In the genomic region with DNA sequence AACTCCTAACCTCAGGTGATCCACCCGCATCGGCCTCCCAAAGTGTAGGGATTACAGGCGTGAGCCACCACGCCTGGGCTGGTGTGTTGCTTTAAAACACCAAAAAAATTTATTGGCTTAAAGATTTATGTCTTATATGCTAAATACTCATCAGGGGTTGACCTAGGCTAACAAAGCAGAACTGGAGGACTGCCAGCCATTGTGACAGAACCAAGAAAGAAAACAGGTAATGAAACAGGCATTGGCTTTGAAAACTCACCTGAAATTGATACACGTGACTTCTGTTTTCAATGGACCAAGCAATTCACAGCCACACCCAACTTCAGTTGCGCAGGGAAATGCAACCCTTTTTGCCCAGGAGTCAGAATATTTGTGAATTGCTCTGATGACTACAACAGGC, we compare ENCODE assay signal across 13 cellular contexts. TPM values are rescaled to one million over a fixed set of nuclear protein-coding genes. Genes with fewer than 3 reads are reported as not detected.
A peak's percentile ranks its signal among the peaks of the same experiment; 100 is the strongest.
DNase-seq lines count a peak whose midpoint lies in the region; ATAC-seq, FAIRE-seq and TF ChIP-seq lines count a peak whose summit lies in the region.
"Had no signal": no experiment of that assay in that cellular context is flagged by ENCODE, and none has a peak within 500 bp of the region (broad histone marks: within the 10 kb centered on the region; RNA-seq: fewer than 3 reads in every experiment).

No MANE protein-coding gene starts in this region.

- no peak for TF ChIP-seq CTCF in BE2C (IDR thresholded peaks at IDR 0.05; ENCODE audit: low read depth, low read length)

- 66 to 79% (median 73%) methylated on average over 6 of the region's 6 CpGs for WGBS in small intestine, 3 donors

- DNase-seq in NCI-H345 (lab: John Stamatoyannopoulos, UW) (peak; percentile 17), NCI-H345 treated with DMSO at 0.1 percent for 48 hours (lab: John Stamatoyannopoulos, UW; ENCODE audit: unreplicated experiment) (no peak), epithelial cell of prostate (ENCODE audit: low read depth, low spot score) (peak; percentile 49), small intestine (peak; percentile 12), HuH-7 (ENCODE audit: low spot score) (no peak), BE2C (no peak)
- DNase-seq: immature natural killer cell, NCI-H1048, NCI-H2227 treated with DMSO at 0.1 percent for 48 hours had no signal

- TF ChIP-seq EP300 in Ishikawa (IDR thresholded peaks at IDR 0.05; ENCODE audit: borderline replicate concordance), result peak; percentile 20; the same call in 1 of the 2 replicates

- ATAC-seq in GM18861 (IDR thresholded peaks at IDR 0.05; ENCODE audit: unreplicated experiment), result no peak
- ATAC-seq: stimulated activated effector memory CD8-positive, alpha-beta T cell treated with anti-CD3 and anti-CD28 coated beads, Interleukin-12 subunit alpha, Interleukin-12 subunit beta, amount 100 ng/mL, for 72 hours had no signal

- no peaks in the 10 kb centered on the region for H3K27me3 ChIP-seq in small intestine (ENCODE audit: control insufficient read depth in 2 of 2, insufficient read depth in 2 of 2, low read length in 2 of 2)
- no peaks in the 10 kb centered on the region for H3K27me3 ChIP-seq in BE2C

- no peak for FAIRE-seq in small intestine (lab: Jason Lieb, UNC)
- FAIRE-seq: urothelium cell line had no signal

- H3K27ac ChIP-seq in epithelial cell of prostate (peak overlapping the region; percentile 40), small intestine (ENCODE audit: low read depth in 1 of 2, low read length in 1 of 2) (no peak overlapping the region)

- TF ChIP-seq RAD21 in Ishikawa (IDR thresholded peaks at IDR 0.05; ENCODE audit: low read depth), result no peak

- H3K4me1 ChIP-seq in small intestine (ENCODE audit: control insufficient read depth in 2 of 2, insufficient read depth in 1 of 2, low read depth in 1 of 2, low read length in 1 of 2) (peaks cover 0 to 2% of the 10 kb centered on the region in 2 donors), BE2C (peaks cover 4% of the 10 kb centered on the region)

- H3K4me3 ChIP-seq in small intestine (ENCODE audit: low read depth in 1 of 2, low read length in 2 of 2) (no peak overlapping the region), BE2C (ENCODE audit: low read depth, low read length) (no peak overlapping the region)

- H3K36me3 ChIP-seq in small intestine (ENCODE audit: control insufficient read depth in 2 of 2, insufficient read depth in 2 of 2, low read length in 2 of 2), result no peaks in the 10 kb centered on the region
- H3K36me3 ChIP-seq in BE2C, result no peaks in the 10 kb centered on the region

- no peaks in the 10 kb centered on the region for H3K9me3 ChIP-seq in small intestine (ENCODE audit: control insufficient read depth, low read depth)
- no peaks in the 10 kb centered on the region for H3K9me3 ChIP-seq in BE2C

TF ChIP-seq in Ishikawa, 13 proteins besides CTCF, POLR2A, EP300 and RAD21:
- TF ChIP-seq TAF1 (IDR thresholded peaks at IDR 0.05; ENCODE audit: low read depth) (no peak), NFIC (IDR thresholded peaks at IDR 0.05) (peak; percentile 76), ZBTB7A (IDR thresholded peaks at IDR 0.05; ENCODE audit: low read depth) (no peak), TCF12 (IDR thresholded peaks at IDR 0.05; ENCODE audit: low read depth) (no peak), CEBPB (IDR thresholded peaks at IDR 0.05) (peak; percentile 18; the same call in 1 of the 2 replicates), FOXM1 (IDR thresholded peaks at IDR 0.05; ENCODE audit: borderline replicate concordance, low read depth) (0 out of 2 replicates have a peak, but pooled peaks have one; percentile 17), TEAD4 (IDR thresholded peaks at IDR 0.05) (no peak), YY1 (IDR thresholded peaks at IDR 0.05; ENCODE audit: low read depth) (no peak), EGR1 (IDR thresholded peaks at IDR 0.05) (no peak), CREB1 (IDR thresholded peaks at IDR 0.05; ENCODE audit: low read depth) (no peak)
- TF ChIP-seq, protein P1, sequence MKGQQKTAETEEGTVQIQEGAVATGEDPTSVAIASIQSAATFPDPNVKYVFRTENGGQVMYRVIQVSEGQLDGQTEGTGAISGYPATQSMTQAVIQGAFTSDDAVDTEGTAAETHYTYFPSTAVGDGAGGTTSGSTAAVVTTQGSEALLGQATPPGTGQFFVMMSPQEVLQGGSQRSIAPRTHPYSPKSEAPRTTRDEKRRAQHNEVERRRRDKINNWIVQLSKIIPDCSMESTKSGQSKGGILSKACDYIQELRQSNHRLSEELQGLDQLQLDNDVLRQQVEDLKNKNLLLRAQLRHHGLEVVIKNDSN (IDR thresholded peaks at IDR 0.05), result peak; percentile 56
- TF ChIP-seq, protein P2, sequence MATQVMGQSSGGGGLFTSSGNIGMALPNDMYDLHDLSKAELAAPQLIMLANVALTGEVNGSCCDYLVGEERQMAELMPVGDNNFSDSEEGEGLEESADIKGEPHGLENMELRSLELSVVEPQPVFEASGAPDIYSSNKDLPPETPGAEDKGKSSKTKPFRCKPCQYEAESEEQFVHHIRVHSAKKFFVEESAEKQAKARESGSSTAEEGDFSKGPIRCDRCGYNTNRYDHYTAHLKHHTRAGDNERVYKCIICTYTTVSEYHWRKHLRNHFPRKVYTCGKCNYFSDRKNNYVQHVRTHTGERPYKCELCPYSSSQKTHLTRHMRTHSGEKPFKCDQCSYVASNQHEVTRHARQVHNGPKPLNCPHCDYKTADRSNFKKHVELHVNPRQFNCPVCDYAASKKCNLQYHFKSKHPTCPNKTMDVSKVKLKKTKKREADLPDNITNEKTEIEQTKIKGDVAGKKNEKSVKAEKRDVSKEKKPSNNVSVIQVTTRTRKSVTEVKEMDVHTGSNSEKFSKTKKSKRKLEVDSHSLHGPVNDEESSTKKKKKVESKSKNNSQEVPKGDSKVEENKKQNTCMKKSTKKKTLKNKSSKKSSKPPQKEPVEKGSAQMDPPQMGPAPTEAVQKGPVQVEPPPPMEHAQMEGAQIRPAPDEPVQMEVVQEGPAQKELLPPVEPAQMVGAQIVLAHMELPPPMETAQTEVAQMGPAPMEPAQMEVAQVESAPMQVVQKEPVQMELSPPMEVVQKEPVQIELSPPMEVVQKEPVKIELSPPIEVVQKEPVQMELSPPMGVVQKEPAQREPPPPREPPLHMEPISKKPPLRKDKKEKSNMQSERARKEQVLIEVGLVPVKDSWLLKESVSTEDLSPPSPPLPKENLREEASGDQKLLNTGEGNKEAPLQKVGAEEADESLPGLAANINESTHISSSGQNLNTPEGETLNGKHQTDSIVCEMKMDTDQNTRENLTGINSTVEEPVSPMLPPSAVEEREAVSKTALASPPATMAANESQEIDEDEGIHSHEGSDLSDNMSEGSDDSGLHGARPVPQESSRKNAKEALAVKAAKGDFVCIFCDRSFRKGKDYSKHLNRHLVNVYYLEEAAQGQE (IDR thresholded peaks at IDR 0.05; ENCODE audit: low read depth), result no peak
- TF ChIP-seq, protein P3, sequence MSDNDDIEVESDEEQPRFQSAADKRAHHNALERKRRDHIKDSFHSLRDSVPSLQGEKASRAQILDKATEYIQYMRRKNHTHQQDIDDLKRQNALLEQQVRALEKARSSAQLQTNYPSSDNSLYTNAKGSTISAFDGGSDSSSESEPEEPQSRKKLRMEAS (IDR thresholded peaks at IDR 0.05), result peak; percentile 38; the same call in 1 of the 2 replicates

RNA-seq across cellular contexts. Expression of a gene that starts 4.9 kb away (rescaled TPM):
- 10 to 100 TPM in 1 of 3 donors, 1 to 10 TPM in 2; 5.9 to 10.5 (median 6.9) TPM for polyA plus RNA-seq in small intestine
- polyA plus RNA-seq in BE2C (2012; ENCODE audit: insufficient read depth, insufficient read length, low read depth), result 34.2 TPM

RNA-seq across cellular contexts. Expression of a gene that starts 46.0 kb away (rescaled TPM):
- polyA plus RNA-seq in small intestine, result 1 to 10 TPM in 2 of 3 donors, under 1 TPM in 1; 0.89 to 4.9 (median 1.6) TPM
- 6.2 TPM for polyA plus RNA-seq in BE2C (2012; ENCODE audit: insufficient read depth, insufficient read length, low read depth)

RNA-seq across cellular contexts. Expression of a gene that starts 54.9 kb away (rescaled TPM):
- polyA plus RNA-seq in small intestine, result 10 to 100 TPM; 18.8 to 37.8 (median 28.4) TPM
- polyA plus RNA-seq in BE2C (2012; ENCODE audit: insufficient read depth, insufficient read length, low read depth), result 6.0 TPM

RNA-seq across cellular contexts. Expression of a gene that starts 54.9 kb away (rescaled TPM):
- polyA plus RNA-seq in small intestine, result 10 to 100 TPM in 1 of 3 donors, 1 to 10 TPM in 2; 5.8 to 13.1 (median 7.6) TPM
- polyA plus RNA-seq in BE2C (2012; ENCODE audit: insufficient read depth, insufficient read length, low read depth), result 14.4 TPM

RNA-seq across cellular contexts. Expression of a gene that starts 59.7 kb away (rescaled TPM):
- 10 to 100 TPM in 1 of 3 donors, 1 to 10 TPM in 2; 4.6 to 15.1 (median 6.3) TPM for polyA plus RNA-seq in small intestine
- polyA plus RNA-seq in BE2C (2012; ENCODE audit: insufficient read depth, insufficient read length, low read depth), result 37.1 TPM
- polyA plus RNA-seq: immature natural killer cell had no signal

Comparison
In these comparisons a context has a peak if more than half of its experiments do, and no peak if none do; other contexts are left out.
1. DNase-seq: peak in NCI-H345 (single experiment), epithelial cell of prostate (single experiment) and small intestine (single experiment); none in NCI-H345 treated with DMSO at 0.1 percent for 48 hours (single experiment), HuH-7 (single experiment) and BE2C (single experiment).